ENCODE assay signal across 10 cellular contexts in genomic region chr1:198056255-198056654, GRCh38.
DNase-seq lines count a peak whose midpoint lies in the region; ATAC-seq and TF ChIP-seq lines count a peak whose summit lies in the region.
"Had no signal": no experiment of that assay in that cellular context is flagged by ENCODE, and none has a peak within 500 bp of the region (broad histone marks: within the 10 kb centered on the region; RNA-seq: fewer than 3 reads in every experiment).

No MANE protein-coding gene starts in this region.

- peaks cover 11% of the 10 kb centered on the region for H3K4me1 Mint-ChIP-seq in Calu3 (ENCODE audit: low read depth, unreplicated experiment)

- no TSS peak for BruUV-seq in Calu3 (replicated peaks; lab: Mats Ljungman, UMichigan)

- peak; percentile 38 for TF ChIP-seq CTCF in Calu3 (IDR thresholded peaks at IDR 0.05; ENCODE audit: unreplicated experiment)
- TF ChIP-seq CTCF in LNCaP clone FGC (IDR thresholded peaks at IDR 0.05; ENCODE audit: control insufficient read depth, extremely low read depth, insufficient read depth) = 0 out of 2 replicates have a peak, but pooled peaks have one; percentile 18
- peak; percentile 8 for TF ChIP-seq CTCF in foreskin fibroblast (IDR thresholded peaks at IDR 0.05; ENCODE audit: low read depth, low read length)

- no peaks in the 10 kb centered on the region for H3K36me3 Mint-ChIP-seq in Calu3 (ENCODE audit: insufficient read depth, unreplicated experiment)

- H3K9me3 Mint-ChIP-seq in Calu3 (ENCODE audit: low read depth, unreplicated experiment) = no peaks in the 10 kb centered on the region

- H3K4me3 ChIP-seq in LNCaP clone FGC (ENCODE audit: low read depth, low read length) (no peak overlapping the region), foreskin fibroblast (ENCODE audit: low read depth in 1 of 2, low read length in 2 of 2) (no peak overlapping the region)
- H3K4me3 ChIP-seq: HAP-1 had no signal

- intact Hi-C loops in Calu3 (cut with micrococcal nuclease; ENCODE audit: unreplicated experiment) = no loop called here

- H3K27me3 Mint-ChIP-seq in Calu3 (ENCODE audit: unreplicated experiment) = no peaks in the 10 kb centered on the region

- DNase-seq in Calu3 (peak; percentile 54), LNCaP clone FGC (ENCODE audit: low read depth) (no peak), foreskin fibroblast (no peak), globus pallidus (ENCODE audit: low spot score) (no peak), NCI-H226 (no peak), AG08395 (ENCODE audit: low spot score) (no peak)
- DNase-seq: hippocampal formation had no signal

- no peak overlapping the region for H3K27ac Mint-ChIP-seq in Calu3 (ENCODE audit: unreplicated experiment)

- ATAC-seq in GM19438 (IDR thresholded peaks at IDR 0.05; ENCODE audit: low read depth, unreplicated experiment) (peak; percentile 77), HG02870 (IDR thresholded peaks at IDR 0.05; ENCODE audit: unreplicated experiment) (no peak)

- CTCF ChIA-PET in Calu3 (lab: Charles Lee) = no interaction called here

- no peak overlapping the region for H3K4me3 Mint-ChIP-seq in Calu3 (ENCODE audit: low read depth, unreplicated experiment)
